8 cellular contexts compared by ENCODE assay signal in the genomic region with DNA sequence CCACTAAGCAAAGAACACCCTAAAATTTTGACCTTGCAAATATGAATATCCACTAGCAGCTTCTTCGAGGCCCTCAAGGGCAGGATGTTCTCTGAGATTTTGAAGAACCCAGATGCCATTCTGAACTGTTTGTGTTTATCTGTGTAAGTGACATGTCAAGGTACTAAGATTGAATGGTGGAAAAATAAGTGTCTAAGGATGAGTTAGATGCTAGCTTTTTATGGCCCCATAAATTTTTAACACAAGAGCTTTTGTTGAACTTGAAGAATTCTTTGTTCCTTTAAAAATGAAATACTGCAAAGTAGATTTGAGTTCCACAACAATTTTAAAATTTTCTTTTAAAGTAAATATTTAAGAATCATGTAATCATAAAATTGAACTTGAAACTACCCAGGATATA.
"Had no signal": no experiment of that assay in that cellular context is flagged by ENCODE, and none has a peak within 500 bp of the region (broad histone marks: within the 10 kb centered on the region; RNA-seq: fewer than 3 reads in every experiment).

No MANE protein-coding gene starts in this region.

- FAIRE-seq: HTR-8/SVneo, K562 had no signal

- H3K4me3 ChIP-seq: GM23248, HAP-1, K562 had no signal

- DNase-seq: GM23248, GOT3, H7, IMR-90, KG1 had no signal
